21 cellular contexts compared by ENCODE assay signal in genomic region chr3:13037458-13038117, GRCh38.
"Had no signal": no experiment of that assay in that cellular context is flagged by ENCODE, and none has a peak within 500 bp of the region (broad histone marks: within the 10 kb centered on the region; RNA-seq: fewer than 3 reads in every experiment).

No MANE protein-coding gene starts in this region.

- H3K79me2 ChIP-seq: hepatocyte had no signal

- H3K27me3 ChIP-seq: dorsolateral prefrontal cortex, gastroesophageal sphincter, heart left ventricle, hepatocyte, thyroid gland, vagina had no signal

- H3K27me3 Mint-ChIP-seq: stimulated activated naive B cell treated with anti-CD40 and anti-IgM and Interleukin-4, amounts not matched to agents 10 μg/mL and 1 μg/mL and 100 μg/mL, for 72 hours; stimulated activated naive CD8-positive, alpha-beta T cell treated with anti-CD3 and anti-CD28 coated beads, Interleukin-15, amount 100 ng/mL, for 72 hours had no signal

- H3K36me3 Mint-ChIP-seq: naive thymus-derived CD8-positive, alpha-beta T cell had no signal

- DNase-seq: cortex of kidney; dorsolateral prefrontal cortex; effector CD4-positive, alpha-beta T cell; foreskin keratinocyte; left cardiac atrium; left lung; naive thymus-derived CD8-positive, alpha-beta T cell; nephron progenitor cell; nucleus accumbens; psoas muscle; stimulated activated CD4-positive, alpha-beta T cell treated with anti-CD3 and anti-CD28 coated beads, Interleukin-15, amount 100 ng/mL, for 24 hours; stimulated activated CD4-positive, alpha-beta T cell treated with anti-CD3 and anti-CD28 coated beads, Interleukin-2, amount 100 ng/mL, for 48 hours; stimulated activated naive B cell treated with anti-CD40 and anti-IgM and Interleukin-4, amounts not matched to agents 10 μg/mL and 1 μg/mL and 100 μg/mL, for 72 hours; stimulated activated naive CD8-positive, alpha-beta T cell treated with anti-CD3 and anti-CD28 coated beads, Interleukin-15, amount 100 ng/mL, for 72 hours; thyroid gland had no signal

- H3K27ac ChIP-seq: dorsolateral prefrontal cortex, epithelial cell of prostate, foreskin keratinocyte, gastroesophageal sphincter, heart left ventricle, hepatocyte, left lung, psoas muscle, skin epidermis, thyroid gland, vagina had no signal

- H3K4me2 ChIP-seq: hepatocyte had no signal

- H3K4me3 ChIP-seq: dorsolateral prefrontal cortex, gastroesophageal sphincter, heart left ventricle, hepatocyte, left lung, psoas muscle, skin epidermis, thyroid gland, vagina had no signal

- H3K9me3 ChIP-seq: gastroesophageal sphincter, heart left ventricle, left lung, psoas muscle, thyroid gland, vagina had no signal

- H3K9me3 Mint-ChIP-seq: naive thymus-derived CD8-positive, alpha-beta T cell; nephron progenitor cell; stimulated activated naive B cell treated with anti-CD40 and anti-IgM and Interleukin-4, amounts not matched to agents 10 μg/mL and 1 μg/mL and 100 μg/mL, for 72 hours; stimulated activated naive CD8-positive, alpha-beta T cell treated with anti-CD3 and anti-CD28 coated beads, Interleukin-15, amount 100 ng/mL, for 72 hours had no signal

- H3K36me3 ChIP-seq: gastroesophageal sphincter, heart left ventricle, left lung, thyroid gland, vagina had no signal

- H3K4me1 ChIP-seq: foreskin keratinocyte, left lung, psoas muscle, thyroid gland had no signal

- H3K27ac Mint-ChIP-seq: naive thymus-derived CD8-positive, alpha-beta T cell; nephron progenitor cell; stimulated activated naive B cell treated with anti-CD40 and anti-IgM and Interleukin-4, amounts not matched to agents 10 μg/mL and 1 μg/mL and 100 μg/mL, for 72 hours; stimulated activated naive CD8-positive, alpha-beta T cell treated with anti-CD3 and anti-CD28 coated beads, Interleukin-15, amount 100 ng/mL, for 72 hours had no signal

- H2AFZ ChIP-seq: hepatocyte had no signal

- H3K4me3 Mint-ChIP-seq: nephron progenitor cell; stimulated activated naive B cell treated with anti-CD40 and anti-IgM and Interleukin-4, amounts not matched to agents 10 μg/mL and 1 μg/mL and 100 μg/mL, for 72 hours; stimulated activated naive CD8-positive, alpha-beta T cell treated with anti-CD3 and anti-CD28 coated beads, Interleukin-15, amount 100 ng/mL, for 72 hours had no signal
